Comparison of ENCODE assay signal across 19 cellular contexts in genomic region chr7:93914581-93915066, GRCh38. TPM values are rescaled to one million over a fixed set of nuclear protein-coding genes. Genes with fewer than 3 reads are reported as not detected.
DNase-seq lines count a peak whose midpoint lies in the region; ATAC-seq, FAIRE-seq and TF ChIP-seq lines count a peak whose summit lies in the region.
"Had no signal": no experiment of that assay in that cellular context is flagged by ENCODE, and none has a peak within 500 bp of the region (broad histone marks: within the 10 kb centered on the region; RNA-seq: fewer than 3 reads in every experiment).

No MANE protein-coding gene starts in this region.

- H4K20me1 ChIP-seq in HepG2 (ENCODE audit: insufficient read depth, low read length): no peaks in the 10 kb centered on the region

- DNase-seq in right lobe of liver: no peak
- DNase-seq in HepG2 (ENCODE audit: low spot score): no peak
- peak; percentile 76 for DNase-seq in choroid plexus epithelial cell (ENCODE audit: low read depth)
- peak; percentile 78 for DNase-seq in kidney tubule cell (ENCODE audit: low spot score)
- DNase-seq in uterus: no peak
- DNase-seq in activated effector memory CD4-positive, alpha-beta T cell treated with anti-CD3 and anti-CD28 coated beads, Interleukin-2, amount 50 U/mL, for 16 hours: no peak
- DNase-seq in activated T-cell treated with anti-CD3 and anti-CD28 coated beads for 4 hours: no peak
- DNase-seq: activated T-cell treated with anti-CD3 and anti-CD28 coated beads, Interleukin-2, amount 50 U/mL, for 4 hours; DMS53; NCI-H2171; Peyer's patch had no signal

- ATAC-seq in right lobe of liver: peak; percentile 18 to 61 (median 45)
- ATAC-seq in HepG2: no peak
- ATAC-seq in HG02840 (IDR thresholded peaks at IDR 0.05; ENCODE audit: low FRiP score, unreplicated experiment): no peak
- ATAC-seq: activated T-cell treated with anti-CD3 and anti-CD28 coated beads, Interleukin-2, amount 50 U/mL, for 4 hours had no signal

- POLR2A ChIA-PET in HepG2 (lab: Yijun Ruan, JAX): no interaction called here

- intact Hi-C loops in right lobe of liver (cut with DNase I): no loop called here
- intact Hi-C loops in HepG2 (cut with micrococcal nuclease; ENCODE audit: unreplicated experiment): no loop called here
- intact Hi-C loops in uterus (cut with DNase I; ENCODE audit: low total_unique reads): no loop called here

- in situ Hi-C loops in HepG2 (cut with HindIII; ENCODE audit: extremely low pct_ligation_motif_present, low pct_unique_long_range_greater_than_20kb): no loop called here

- BruUV-seq in HepG2 (replicated peaks; lab: Mats Ljungman, UMichigan): no TSS peak

- H3K4me3 ChIP-seq in right lobe of liver (no peak overlapping the region), HepG2 (replicated peaks in 1 of 3; ENCODE audit: insufficient read depth in 1 of 3, low read depth in 2 of 3, low read length in 3 of 3) (no peak overlapping the region), choroid plexus epithelial cell (ENCODE audit: low read depth, low read length) (peak overlapping the region; percentile 28), uterus (no peak overlapping the region)
- H3K4me3 ChIP-seq: cardiac muscle cell, Peyer's patch, thoracic aorta had no signal

- no peaks in the 10 kb centered on the region for H3K27me3 ChIP-seq in right lobe of liver
- no peaks in the 10 kb centered on the region for H3K27me3 ChIP-seq in HepG2 (ENCODE audit: control insufficient read depth in 1 of 2, insufficient read depth in 2 of 2, low read length in 2 of 2)
- H3K27me3 ChIP-seq in uterus: no peaks in the 10 kb centered on the region
- H3K27me3 ChIP-seq: cardiac muscle cell, Peyer's patch had no signal

- H3K4me1 ChIP-seq in right lobe of liver: no peaks in the 10 kb centered on the region
- H3K4me1 ChIP-seq in HepG2 (ENCODE audit: insufficient read depth, low read length): no peaks in the 10 kb centered on the region
- H3K4me1 ChIP-seq in uterus: peaks cover 0 to 8% of the 10 kb centered on the region in 2 donors
- H3K4me1 ChIP-seq: Peyer's patch had no signal

- H3K27ac ChIP-seq in right lobe of liver: peak overlapping the region in 1 of 3 donors; percentile 5
- H3K27ac ChIP-seq in HepG2 (ENCODE audit: extremely low read length, insufficient read depth, low read length): no peak overlapping the region
- H3K27ac ChIP-seq in uterus: peak overlapping the region; percentile 64 to 78
- H3K27ac ChIP-seq: cardiac muscle cell, Peyer's patch, thoracic aorta, VCaP had no signal

- no peak overlapping the region for H3K9ac ChIP-seq in HepG2 (ENCODE audit: insufficient read depth, low read depth, low read length)

- FAIRE-seq in HepG2 (lab: Jason Lieb, UNC): no peak
- FAIRE-seq: A204.1 had no signal

- no peak for TF ChIP-seq CTCF in right lobe of liver (IDR thresholded peaks at IDR 0.05)
- no peak for TF ChIP-seq CTCF in HepG2 (CRISPR knock-in tag; IDR thresholded peaks at IDR 0.05)
- TF ChIP-seq CTCF in choroid plexus epithelial cell (conservative IDR thresholded peaks at IDR 0.05; ENCODE audit: low read depth, low read length): no peak
- TF ChIP-seq CTCF in uterus (IDR thresholded peaks at IDR 0.05): no peak

- TF ChIP-seq POLR2A in right lobe of liver (IDR thresholded peaks at IDR 0.05) (no peak), HepG2 (IDR thresholded peaks at IDR 0.05; ENCODE audit: insufficient read depth in 1 of 2, low read depth in 2 of 2, low read length in 2 of 2) (no peak), uterus (IDR thresholded peaks at IDR 0.05) (no peak)

- no peak for TF ChIP-seq EP300 in HepG2 (IDR thresholded peaks at IDR 0.05; ENCODE audit: low read depth in 2 of 2, low read length in 2 of 2)
- TF ChIP-seq EP300 in HepG2 (CRISPR knock-in tag; IDR thresholded peaks at IDR 0.05; ENCODE audit: borderline replicate concordance): no peak

- no peaks in the 10 kb centered on the region for H3K79me2 ChIP-seq in HepG2 (ENCODE audit: insufficient read depth, low read length)

- no peak overlapping the region for H3K4me2 ChIP-seq in HepG2 (ENCODE audit: low read depth, low read length)

- 32% methylated on average over 7 of the region's 7 CpGs for WGBS in right lobe of liver (ENCODE audit: insufficient coverage, low coverage, low lambda C conversion rate, missing lambda C conversion rate)
- 2% methylated on average over 7 of the region's 7 CpGs for WGBS in HepG2 (ENCODE audit: low lambda C conversion rate)

- H3K36me3 ChIP-seq in right lobe of liver (no peaks in the 10 kb centered on the region), HepG2 (replicated peaks in 1 of 2; ENCODE audit: control insufficient read depth in 1 of 2, insufficient read depth in 2 of 2, low read length in 2 of 2) (no peaks in the 10 kb centered on the region), uterus (no peaks in the 10 kb centered on the region)
- H3K36me3 ChIP-seq: cardiac muscle cell, Peyer's patch, thoracic aorta had no signal

- CTCF ChIA-PET in HepG2 (lab: Yijun Ruan, JAX; ENCODE audit: low intra/inter-chr PET ratio, low total read pairs): no interaction called here

- TF ChIP-seq RAD21 in HepG2 (CRISPR knock-in tag; IDR thresholded peaks at IDR 0.05): no peak

- H2AFZ ChIP-seq in HepG2 (ENCODE audit: low read length): no peak overlapping the region

- H3K9me3 ChIP-seq in right lobe of liver: no peaks in the 10 kb centered on the region
- H3K9me3 ChIP-seq in HepG2 (ENCODE audit: low read length): no peaks in the 10 kb centered on the region
- H3K9me3 ChIP-seq in uterus: no peaks in the 10 kb centered on the region
- H3K9me3 ChIP-seq: Peyer's patch, thoracic aorta had no signal

RNA-seq across cellular contexts. Expression of gene GNG11, which starts 6.9 kb away (rescaled TPM):
- total RNA-seq in right lobe of liver: 1 to 10 TPM in 5 of 6 experiments, under 1 TPM in 1; 0.86 to 6.1 (median 4.0) TPM
- not detected in 2 replicates for total RNA-seq in HepG2 (2016; rRNA removed; fragmentation: Illumina TruSeq; extraction: Trizol)
- not detected in 2 replicates for total RNA-seq in HepG2 (2016; cell fraction: cytosol; rRNA removed; fragmentation: Illumina TruSeq; extraction: Trizol; ENCODE audit: low read depth)
- not detected in 2 replicates for total RNA-seq in HepG2 (2016; cell fraction: insoluble cytoplasmic fraction; rRNA removed; fragmentation: Illumina TruSeq; extraction: Trizol)
- total RNA-seq in HepG2 (2016; cell fraction: membrane; rRNA removed; fragmentation: Illumina TruSeq; extraction: Trizol): not detected in 2 replicates
- total RNA-seq in HepG2 (2016; cell fraction: nucleus; rRNA removed; fragmentation: Illumina TruSeq; extraction: Trizol): not detected in 2 replicates
- polyA plus RNA-seq in HepG2 (2011; rRNA removed): not detected in 2 replicates
- polyA plus RNA-seq in HepG2 (2011; cell fraction: cytosol; rRNA removed): not detected in 2 replicates
- polyA plus RNA-seq in HepG2 (2011; cell fraction: nucleus; rRNA removed): not detected in 2 replicates
- polyA plus RNA-seq in HepG2 (2012): not detected in 2 replicates
- not detected in 2 replicates for polyA plus RNA-seq in HepG2 (2016; cell fraction: cytosol; fragmentation: Illumina TruSeq; extraction: Trizol; ENCODE audit: low read depth)
- polyA plus RNA-seq in HepG2 (2016; cell fraction: insoluble cytoplasmic fraction; fragmentation: Illumina TruSeq; extraction: Trizol; ENCODE audit: low read depth): not detected in 2 replicates
- not detected in 2 replicates for polyA plus RNA-seq in HepG2 (2016; cell fraction: membrane; fragmentation: Illumina TruSeq; extraction: Trizol; ENCODE audit: low read depth)
- polyA plus RNA-seq in HepG2 (2016; cell fraction: nucleus; fragmentation: Illumina TruSeq; extraction: Trizol; ENCODE audit: insufficient read depth, low read depth): not detected in 2 replicates
- 1.2 TPM in 1 of 2 replicates, not detected in the other for polyA minus RNA-seq in HepG2 (2011; rRNA and poly(A)+ RNA removed; ENCODE audit: low replicate concordance)
- polyA minus RNA-seq in HepG2 (2011; cell fraction: cytosol; rRNA and poly(A)+ RNA removed): not detected in 2 replicates
- polyA minus RNA-seq in HepG2 (2011; cell fraction: nucleus; rRNA and poly(A)+ RNA removed): not detected in 2 replicates
- total RNA-seq in uterus: 10 to 100 TPM; 33.0 to 75.9 (median 49.0) TPM
- total RNA-seq: progenitor cell of endocrine pancreas had no signal

RNA-seq across cellular contexts. Expression of gene GNGT1, which starts 8.3 kb away (rescaled TPM):
- total RNA-seq in right lobe of liver: not detected
- total RNA-seq in HepG2 (2016; rRNA removed; fragmentation: Illumina TruSeq; extraction: Trizol): not detected in 2 replicates
- total RNA-seq in HepG2 (2016; cell fraction: cytosol; rRNA removed; fragmentation: Illumina TruSeq; extraction: Trizol; ENCODE audit: low read depth): not detected in 2 replicates
- not detected in 2 replicates for total RNA-seq in HepG2 (2016; cell fraction: insoluble cytoplasmic fraction; rRNA removed; fragmentation: Illumina TruSeq; extraction: Trizol)
- not detected in 2 replicates for total RNA-seq in HepG2 (2016; cell fraction: membrane; rRNA removed; fragmentation: Illumina TruSeq; extraction: Trizol)
- total RNA-seq in HepG2 (2016; cell fraction: nucleus; rRNA removed; fragmentation: Illumina TruSeq; extraction: Trizol): not detected in 2 replicates
- not detected in 2 replicates for polyA plus RNA-seq in HepG2 (2011; rRNA removed)
- not detected in 2 replicates for polyA plus RNA-seq in HepG2 (2011; cell fraction: cytosol; rRNA removed)
- not detected in 2 replicates for polyA plus RNA-seq in HepG2 (2011; cell fraction: nucleus; rRNA removed)
- not detected in 2 replicates for polyA plus RNA-seq in HepG2 (2012)
- not detected in 2 replicates for polyA plus RNA-seq in HepG2 (2016; cell fraction: cytosol; fragmentation: Illumina TruSeq; extraction: Trizol; ENCODE audit: low read depth)
- polyA plus RNA-seq in HepG2 (2016; cell fraction: insoluble cytoplasmic fraction; fragmentation: Illumina TruSeq; extraction: Trizol; ENCODE audit: low read depth): not detected in 2 replicates
- not detected in 2 replicates for polyA plus RNA-seq in HepG2 (2016; cell fraction: membrane; fragmentation: Illumina TruSeq; extraction: Trizol; ENCODE audit: low read depth)
- polyA plus RNA-seq in HepG2 (2016; cell fraction: nucleus; fragmentation: Illumina TruSeq; extraction: Trizol; ENCODE audit: insufficient read depth, low read depth): not detected in 2 replicates
- 1.9 TPM in 1 of 2 replicates, not detected in the other for polyA minus RNA-seq in HepG2 (2011; rRNA and poly(A)+ RNA removed; ENCODE audit: low replicate concordance)
- not detected in 2 replicates for polyA minus RNA-seq in HepG2 (2011; cell fraction: cytosol; rRNA and poly(A)+ RNA removed)
- not detected in 2 replicates for polyA minus RNA-seq in HepG2 (2011; cell fraction: nucleus; rRNA and poly(A)+ RNA removed)
- total RNA-seq in uterus: not detected
- total RNA-seq: activated T-cell treated with anti-CD3 and anti-CD28 coated beads, Interleukin-2, amount 50 U/mL, for 4 hours; cardiac muscle cell; glomerular endothelial cell; lung microvascular endothelial cell; Peyer's patch; progenitor cell of endocrine pancreas; thoracic aorta had no signal
- polyA plus RNA-seq: cardiac muscle cell had no signal

RNA-seq across cellular contexts. Expression of gene TFPI2, which starts 24.1 kb away (rescaled TPM):
- total RNA-seq in right lobe of liver (10 to 100 TPM in 1 of 6 experiments, 1 to 10 TPM in 4, under 1 TPM in 1; 0.49 to 17.0 (median 2.0) TPM), HepG2 (2016; rRNA removed; fragmentation: Illumina TruSeq; extraction: Trizol) (0.22 and 0.24 TPM in 2 replicates), uterus (10 to 100 TPM in 2 of 4 donors, 1 to 10 TPM in 1, not detected in 1; 6.2 to 15.1 (median 10.5) TPM)
- 0.40 TPM in 1 of 2 replicates, not detected in the other for total RNA-seq in HepG2 (2016; cell fraction: cytosol; rRNA removed; fragmentation: Illumina TruSeq; extraction: Trizol; ENCODE audit: low read depth)
- 0.16 and 0.37 TPM in 2 replicates for total RNA-seq in HepG2 (2016; cell fraction: insoluble cytoplasmic fraction; rRNA removed; fragmentation: Illumina TruSeq; extraction: Trizol)
- not detected in 2 replicates for total RNA-seq in HepG2 (2016; cell fraction: membrane; rRNA removed; fragmentation: Illumina TruSeq; extraction: Trizol)
- 0.47 and 1.5 TPM in 2 replicates for total RNA-seq in HepG2 (2016; cell fraction: nucleus; rRNA removed; fragmentation: Illumina TruSeq; extraction: Trizol)
- polyA plus RNA-seq in HepG2 (2011; rRNA removed): 0.10 and 0.16 TPM in 2 replicates
- polyA plus RNA-seq in HepG2 (2011; cell fraction: cytosol; rRNA removed): 0.13 and 0.17 TPM in 2 replicates
- not detected in 2 replicates for polyA plus RNA-seq in HepG2 (2011; cell fraction: nucleus; rRNA removed)
- 0.20 TPM in 1 of 2 replicates, not detected in the other for polyA plus RNA-seq in HepG2 (2012)
- polyA plus RNA-seq in HepG2 (2016; cell fraction: cytosol; fragmentation: Illumina TruSeq; extraction: Trizol; ENCODE audit: low read depth): 0.19 and 0.36 TPM in 2 replicates
- 0.76 and 0.99 TPM in 2 replicates for polyA plus RNA-seq in HepG2 (2016; cell fraction: insoluble cytoplasmic fraction; fragmentation: Illumina TruSeq; extraction: Trizol; ENCODE audit: low read depth)
- 0.44 and 0.47 TPM in 2 replicates for polyA plus RNA-seq in HepG2 (2016; cell fraction: membrane; fragmentation: Illumina TruSeq; extraction: Trizol; ENCODE audit: low read depth)
- 0.59 and 1.8 TPM in 2 replicates for polyA plus RNA-seq in HepG2 (2016; cell fraction: nucleus; fragmentation: Illumina TruSeq; extraction: Trizol; ENCODE audit: insufficient read depth, low read depth)
- not detected in 2 replicates for polyA minus RNA-seq in HepG2 (2011; rRNA and poly(A)+ RNA removed; ENCODE audit: low replicate concordance)
- polyA minus RNA-seq in HepG2 (2011; cell fraction: cytosol; rRNA and poly(A)+ RNA removed): not detected in 2 replicates
- polyA minus RNA-seq in HepG2 (2011; cell fraction: nucleus; rRNA and poly(A)+ RNA removed): not detected in 2 replicates

Comparison
In these comparisons a context has a peak if more than half of its experiments do, and no peak if none do; other contexts are left out.
1. ATAC-seq: peak in right lobe of liver (4 of 4); none in HepG2 (single experiment) and HG02840 (single experiment).
2. DNase-seq: peak in choroid plexus epithelial cell (single experiment) and kidney tubule cell (single experiment); none in right lobe of liver (0 of 3), HepG2 (single experiment), uterus (0 of 2), activated effector memory CD4-positive, alpha-beta T cell treated with anti-CD3 and anti-CD28 coated beads, Interleukin-2, amount 50 U/mL, for 16 hours (single experiment) and activated T-cell treated with anti-CD3 and anti-CD28 coated beads for 4 hours (single experiment).
3. RNA of gene GNG11, which starts 6.9 kb away (total RNA-seq): 33.0 to 75.9 TPM in uterus; 0.86 to 6.1 TPM in right lobe of liver and not detected in HepG2; every median in the first group is over 4 times any median in the second.